ENCODE assay signal across 9 cellular contexts in the genomic region with DNA sequence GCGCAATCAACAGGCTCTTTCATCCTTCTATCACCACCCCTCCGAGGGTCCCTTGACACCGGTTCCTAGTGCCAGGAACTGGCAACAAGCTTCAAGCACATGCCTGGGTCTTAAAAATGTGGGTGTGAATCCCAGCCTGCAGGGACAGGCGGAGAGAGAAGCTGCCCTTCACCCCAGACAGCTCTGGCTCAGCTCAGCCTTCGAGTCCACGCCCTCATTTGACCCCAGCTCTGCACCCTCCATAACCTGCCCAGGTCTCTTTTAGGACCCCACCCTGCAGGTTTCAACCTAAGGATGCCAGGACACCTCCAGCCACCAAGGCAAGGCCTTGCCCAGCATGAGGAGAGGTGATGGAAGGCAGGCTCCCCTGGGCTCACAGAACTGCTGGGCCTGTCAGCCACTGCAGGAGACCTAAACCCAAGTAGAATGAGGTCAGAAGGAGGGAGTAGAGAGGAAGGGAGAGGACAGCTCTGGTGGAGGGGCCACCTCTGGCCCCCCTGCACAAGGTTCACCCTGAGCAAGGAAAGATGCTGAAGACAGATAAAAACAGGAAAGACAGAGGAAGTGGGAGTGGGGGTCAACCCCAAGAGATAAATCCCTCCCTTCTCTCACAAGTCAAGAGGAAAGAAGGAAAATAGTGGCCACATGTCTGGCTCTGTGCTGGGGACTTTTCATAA. TPM values are rescaled to one million over a fixed set of nuclear protein-coding genes. Genes with fewer than 3 reads are reported as not detected.
DNase-seq lines count a peak whose midpoint lies in the region; ATAC-seq and TF ChIP-seq lines count a peak whose summit lies in the region.
"Had no signal": no experiment of that assay in that cellular context is flagged by ENCODE, and none has a peak within 500 bp of the region (broad histone marks: within the 10 kb centered on the region; RNA-seq: fewer than 3 reads in every experiment).

No MANE protein-coding gene starts in this region.

- peaks cover 64% of the 10 kb centered on the region for H3K79me2 ChIP-seq in ACC112 (ENCODE audit: control insufficient read depth, insufficient read depth, low read length, unreplicated experiment)

- no peak overlapping the region for H2AFZ ChIP-seq in ACC112 (ENCODE audit: low read length, unreplicated experiment)

- peak overlapping the region; percentile 12 for H3K9ac ChIP-seq in NT2/D1 (ENCODE audit: insufficient read length, low read depth)

- no peak overlapping the region for H3K27ac Mint-ChIP-seq in neural crest cell (ENCODE audit: unreplicated experiment)

- H3K4me1 Mint-ChIP-seq in neural crest cell: peaks cover 51% of the 10 kb centered on the region

- no peak for ATAC-seq in HG03378 (IDR thresholded peaks at IDR 0.05; ENCODE audit: unreplicated experiment)

- peaks cover 11% of the 10 kb centered on the region for H3K36me3 ChIP-seq in ACC112 (ENCODE audit: insufficient read depth, low read length)
- peaks cover 10% of the 10 kb centered on the region for H3K36me3 ChIP-seq in NT2/D1 (ENCODE audit: insufficient read depth, insufficient read length, low read length)

- peaks cover 5% of the 10 kb centered on the region; the same call in 1 of the 2 replicates for H3K9me3 ChIP-seq in NT2/D1 (ENCODE audit: insufficient read depth, low read length)

- H3K27ac ChIP-seq in ACC112 (ENCODE audit: low read depth, low read length) (peak overlapping the region; percentile 86), coronary artery (peak overlapping the region; percentile 95 to 96)

- H3K27me3 ChIP-seq in ACC112 (ENCODE audit: insufficient read depth, low read length): no peaks in the 10 kb centered on the region
- H3K27me3 ChIP-seq in NT2/D1 (ENCODE audit: insufficient read depth, insufficient read length): no peaks in the 10 kb centered on the region

- peaks cover 15% of the 10 kb centered on the region for H3K27me3 Mint-ChIP-seq in neural crest cell (ENCODE audit: low read depth)

- H3K4me1 ChIP-seq in ACC112 (ENCODE audit: control insufficient read depth, insufficient read depth, low read length, unreplicated experiment) (peaks cover 59% of the 10 kb centered on the region), NT2/D1 (ENCODE audit: insufficient read depth, insufficient read length) (peaks cover 43% of the 10 kb centered on the region)

- H3K4me3 ChIP-seq in ACC112 (ENCODE audit: low read depth, low read length) (peak overlapping the region; percentile 61), NT2/D1 (ENCODE audit: insufficient read length, low read depth) (no peak overlapping the region), coronary artery (peak overlapping the region; percentile 54)

- DNase-seq in NT2/D1 (ENCODE audit: low read depth, low spot score): no peak
- DNase-seq in coronary artery (ENCODE audit: low spot score): no peak
- no peak for DNase-seq in neural crest cell (ENCODE audit: low read depth, low spot score)
- DNase-seq in NCI-H2107 (lab: John Stamatoyannopoulos, UW): no peak
- no peak for DNase-seq in cerebellar cortex (ENCODE audit: low spot score)
- DNase-seq in pons (ENCODE audit: low spot score): no peak

- H3K4me3 Mint-ChIP-seq in neural crest cell: peak overlapping the region; percentile 49

- H3K9me3 Mint-ChIP-seq in neural crest cell: peaks cover 1% of the 10 kb centered on the region

- TF ChIP-seq CTCF in coronary artery (IDR thresholded peaks at IDR 0.05) (no peak), neural crest cell (conservative IDR thresholded peaks at IDR 0.05) (no peak)

- H3K36me3 Mint-ChIP-seq in neural crest cell (ENCODE audit: low read depth): no peaks in the 10 kb centered on the region

RNA-seq across cellular contexts. Expression of a gene that starts 2.6 kb away (rescaled TPM):
- 17.3 and 19.9 TPM in 2 replicates for total RNA-seq in neural crest cell

RNA-seq across cellular contexts. Expression of a gene that starts 50.3 kb away (rescaled TPM):
- not detected in 2 replicates for total RNA-seq in neural crest cell
- total RNA-seq: lung microvascular endothelial cell had no signal
